Comparison of ENCODE assay signal across 9 cellular contexts in the genomic region with DNA sequence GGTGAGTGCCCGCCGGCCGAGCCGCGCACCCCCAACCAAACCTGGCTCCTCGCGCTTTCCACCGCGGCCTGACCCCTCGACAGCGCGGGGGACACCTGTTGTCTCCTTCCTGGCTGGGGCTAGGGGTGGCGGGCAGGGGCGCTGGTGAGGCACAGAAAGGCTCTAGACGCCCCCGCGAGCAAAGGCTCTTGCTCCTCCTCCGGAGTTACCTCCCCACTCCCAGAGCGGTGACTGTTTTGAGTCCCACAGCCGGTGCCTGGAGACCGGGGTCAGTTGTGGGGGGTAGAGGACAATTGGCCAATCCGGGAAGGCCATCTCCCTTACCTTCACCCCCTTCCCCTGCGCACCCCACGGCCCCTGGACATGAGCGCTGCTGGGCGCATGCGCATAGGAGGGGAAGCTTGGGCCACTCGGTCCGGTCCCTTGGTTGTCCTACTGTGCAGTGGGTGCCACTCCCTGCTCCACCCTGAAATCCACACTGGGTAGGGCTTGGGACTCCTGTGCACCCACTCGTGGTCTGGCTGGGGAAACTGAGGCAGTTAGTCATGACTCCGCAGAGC. TPM values are rescaled to one million over a fixed set of nuclear protein-coding genes. Genes with fewer than 3 reads are reported as not detected.
DNase-seq lines count a peak whose midpoint lies in the region; ATAC-seq and TF ChIP-seq lines count a peak whose summit lies in the region.
"Had no signal": no experiment of that assay in that cellular context is flagged by ENCODE, and none has a peak within 500 bp of the region (broad histone marks: within the 10 kb centered on the region; RNA-seq: fewer than 3 reads in every experiment).

No MANE protein-coding gene starts in this region.

- TF ChIP-seq EP300 in sigmoid colon (IDR thresholded peaks at IDR 0.05): no peak

- H3K4me3 ChIP-seq in H7 (ENCODE audit: insufficient read depth, low read depth, low read length): peak overlapping the region; percentile 53
- peak overlapping the region; percentile 32 for H3K4me3 ChIP-seq in RWPE2 (ENCODE audit: severe bottlenecking)
- peak overlapping the region; percentile 64 for H3K4me3 ChIP-seq in left ventricle myocardium inferior
- peak overlapping the region in 3 of 4 donors; percentile 34 to 43 (median 43) for H3K4me3 ChIP-seq in sigmoid colon

- no peaks in the 10 kb centered on the region for H3K4me1 ChIP-seq in RWPE2 (ENCODE audit: insufficient read depth, poor library complexity, severe bottlenecking)
- peaks cover 27% of the 10 kb centered on the region for H3K4me1 ChIP-seq in left ventricle myocardium inferior
- peaks cover 0 to 15% (median 13%) of the 10 kb centered on the region in 4 donors for H3K4me1 ChIP-seq in sigmoid colon

- H3K9me3 ChIP-seq in RWPE2 (ENCODE audit: severe bottlenecking) (no peaks in the 10 kb centered on the region), left ventricle myocardium inferior (replicated peaks) (no peaks in the 10 kb centered on the region), sigmoid colon (no peaks in the 10 kb centered on the region)

- no peak for TF ChIP-seq POLR2A in sigmoid colon (IDR thresholded peaks at IDR 0.05)

- WGBS in sigmoid colon, 2 donors: 3 to 9% methylated on average over 31 of the region's 31 CpGs

- intact Hi-C loops in left ventricle myocardium inferior (cut with micrococcal nuclease) (no loop called here), sigmoid colon (cut with DNase I) (loop anchor here (10.0 kb wide), 2 partner anchors 130 to 1020 kb away; a partner anchor contains a TSS)

- no peaks in the 10 kb centered on the region for H3K36me3 ChIP-seq in H7 (replicated peaks; ENCODE audit: control insufficient read depth, insufficient read depth, low read length)
- no peaks in the 10 kb centered on the region for H3K36me3 ChIP-seq in RWPE2 (ENCODE audit: low read depth)
- no peaks in the 10 kb centered on the region for H3K36me3 ChIP-seq in left ventricle myocardium inferior
- no peaks in the 10 kb centered on the region for H3K36me3 ChIP-seq in sigmoid colon

- no peak overlapping the region for H3K27ac ChIP-seq in RWPE2 (ENCODE audit: poor library complexity, severe bottlenecking)
- peak overlapping the region; percentile 43 for H3K27ac ChIP-seq in left ventricle myocardium inferior (replicated peaks)
- no peak overlapping the region for H3K27ac ChIP-seq in sigmoid colon

- H3K27me3 ChIP-seq in H7 (ENCODE audit: control insufficient read depth, insufficient read depth, low read length): peaks cover 20% of the 10 kb centered on the region
- H3K27me3 ChIP-seq in RWPE2 (ENCODE audit: insufficient read depth, poor library complexity, severe bottlenecking): peaks cover 17% of the 10 kb centered on the region
- peaks cover 36% of the 10 kb centered on the region for H3K27me3 ChIP-seq in left ventricle myocardium inferior (ENCODE audit: low read depth)
- peaks cover 8 to 34% (median 15%) of the 10 kb centered on the region in 3 donors for H3K27me3 ChIP-seq in sigmoid colon

- DNase-seq in H7: no peak
- no peak for DNase-seq in RWPE2 (ENCODE audit: low spot score)
- DNase-seq in left ventricle myocardium inferior: peak; percentile 37
- peak; percentile 64 for DNase-seq in sigmoid colon
- no peak for DNase-seq in COLO668 (lab: John Stamatoyannopoulos, UW; ENCODE audit: unreplicated experiment)
- DNase-seq in stimulated activated naive CD4-positive, alpha-beta T cell (lab: John Stamatoyannopoulos, UW): no peak
- DNase-seq in GM19240 (ENCODE audit: insufficient read length, low spot score): no peak
- no peak for DNase-seq in stimulated activated CD4-positive, alpha-beta T cell treated with anti-CD3 and anti-CD28 coated beads, Interleukin-4, amount 100 ng/mL, for 24 hours
- DNase-seq: cortex of kidney had no signal

- ATAC-seq in RWPE2 (ENCODE audit: low read depth): peak; percentile 7; the same call in 1 of the 3 replicates

- peak; percentile 10 for TF ChIP-seq CTCF in RWPE2 (IDR thresholded peaks at IDR 0.05; ENCODE audit: poor library complexity, severe bottlenecking)
- TF ChIP-seq CTCF in left ventricle myocardium inferior (IDR thresholded peaks at IDR 0.05; ENCODE audit: borderline replicate concordance): no peak
- no peak for TF ChIP-seq CTCF in sigmoid colon (IDR thresholded peaks at IDR 0.05)

RNA-seq across cellular contexts. Expression of a gene that starts 0.6 kb away (rescaled TPM):
- total RNA-seq in H7 (2014; rRNA removed; shearing (Covaris generic)): 2.5 and 2.8 TPM in 2 replicates
- total RNA-seq in left ventricle myocardium inferior (0.11 TPM), sigmoid colon (under 1 TPM in 1 of 4 donors, not detected in 3; 0.66 TPM)
- polyA plus RNA-seq in sigmoid colon: under 1 TPM; 0.25 to 0.60 (median 0.46) TPM

RNA-seq across cellular contexts. Expression of a gene that starts 6.9 kb away (rescaled TPM):
- total RNA-seq in H7 (2014; rRNA removed; shearing (Covaris generic)): not detected in 2 replicates
- not detected for total RNA-seq in left ventricle myocardium inferior
- not detected for total RNA-seq in sigmoid colon
- under 1 TPM in 1 of 3 donors, not detected in 2; 0.03 TPM for polyA plus RNA-seq in sigmoid colon

RNA-seq across cellular contexts. Expression of a gene that starts 34.2 kb away (rescaled TPM):
- total RNA-seq in H7 (2014; rRNA removed; shearing (Covaris generic)): not detected in 2 replicates
- total RNA-seq in left ventricle myocardium inferior (not detected), sigmoid colon (under 1 TPM in 1 of 4 donors, not detected in 3; 0.54 TPM)
- not detected for polyA plus RNA-seq in sigmoid colon

RNA-seq across cellular contexts. Expression of a gene that starts 48.8 kb away (rescaled TPM):
- total RNA-seq in H7 (2014; rRNA removed; shearing (Covaris generic)): 27.2 and 33.2 TPM in 2 replicates
- total RNA-seq in left ventricle myocardium inferior (15.6 TPM), sigmoid colon (10 to 100 TPM; 26.4 to 33.8 (median 28.9) TPM)
- polyA plus RNA-seq in sigmoid colon: 10 to 100 TPM in 1 of 3 donors, 1 to 10 TPM in 2; 5.5 to 14.4 (median 6.0) TPM

Comparison
In these comparisons a context has a peak if more than half of its experiments do, and no peak if none do; other contexts are left out.
1. DNase-seq: peak in left ventricle myocardium inferior (single experiment) and sigmoid colon (single experiment); none in H7 (single experiment), RWPE2 (single experiment), COLO668 (single experiment), stimulated activated naive CD4-positive, alpha-beta T cell (0 of 6), GM19240 (single experiment) and stimulated activated CD4-positive, alpha-beta T cell treated with anti-CD3 and anti-CD28 coated beads, Interleukin-4, amount 100 ng/mL, for 24 hours (single experiment).
2. Peak in every context shown above with its lines, with median percentiles within 50 percentile points of each other: H3K4me3 ChIP-seq.